ENCODE assay signal across 23 cellular contexts in genomic region chr6:105825210-105825609, GRCh38.
"Had no signal": no experiment of that assay in that cellular context is flagged by ENCODE, and none has a peak within 500 bp of the region (broad histone marks: within the 10 kb centered on the region; RNA-seq: fewer than 3 reads in every experiment).

No MANE protein-coding gene starts in this region.

- H3K27me3 ChIP-seq: dorsolateral prefrontal cortex, neutrophil, ovary, sigmoid colon, suprapubic skin, transverse colon, upper lobe of right lung, uterus had no signal

- ATAC-seq: left ventricle myocardium superior, lower lobe of right lung, natural killer cell, psoas muscle, right cardiac atrium, upper lobe of right lung had no signal

- DNase-seq: cortex of kidney; dorsolateral prefrontal cortex; effector CD4-positive, alpha-beta T cell; hypothalamus; immature natural killer cell; islet precursor cell; left ventricle myocardium superior; lower lobe of right lung; natural killer cell; ovary; posterior cingulate gyrus; psoas muscle; right cardiac atrium; sigmoid colon; stimulated activated CD4-positive, alpha-beta T cell treated with anti-CD3 and anti-CD28 coated beads, Interleukin-15, amount 100 ng/mL, for 24 hours; stimulated activated CD4-positive, alpha-beta T cell treated with anti-CD3 and anti-CD28 coated beads, Interleukin-2, amount 100 ng/mL, for 48 hours; stimulated activated naive B cell treated with anti-CD40 and anti-IgM and Interleukin-4, amounts not matched to agents 10 μg/mL and 1 μg/mL and 100 μg/mL, for 72 hours; transverse colon; upper lobe of right lung; uterus had no signal

- H3K4me3 ChIP-seq: dorsolateral prefrontal cortex, lower lobe of right lung, ovary, psoas muscle, sigmoid colon, skin epidermis, suprapubic skin, transverse colon, upper lobe of right lung, uterus had no signal

- H3K9me3 ChIP-seq: lower lobe of right lung, neutrophil, ovary, suprapubic skin, transverse colon, upper lobe of right lung, uterus had no signal

- H3K4me1 ChIP-seq: lower lobe of right lung, psoas muscle, sigmoid colon, suprapubic skin, transverse colon, upper lobe of right lung, uterus had no signal

- H3K27ac ChIP-seq: dorsolateral prefrontal cortex, lower lobe of right lung, ovary, psoas muscle, sigmoid colon, skin epidermis, suprapubic skin, transverse colon, upper lobe of right lung, uterus had no signal

- H3K36me3 ChIP-seq: lower lobe of right lung, neutrophil, ovary, sigmoid colon, suprapubic skin, transverse colon, upper lobe of right lung, uterus had no signal
